18 cellular contexts compared by ENCODE assay signal in genomic region chr17:68094481-68095078, GRCh38. TPM values are rescaled to one million over a fixed set of nuclear protein-coding genes. Genes with fewer than 3 reads are reported as not detected.
DNase-seq lines count a peak whose midpoint lies in the region; ATAC-seq and TF ChIP-seq lines count a peak whose summit lies in the region.
"Had no signal": no experiment of that assay in that cellular context is flagged by ENCODE, and none has a peak within 500 bp of the region (broad histone marks: within the 10 kb centered on the region; RNA-seq: fewer than 3 reads in every experiment).

No MANE protein-coding gene starts in this region.

- no peak for TF ChIP-seq CTCF in right atrium auricular region (IDR thresholded peaks at IDR 0.05)
- TF ChIP-seq CTCF in OCI-LY7 (conservative IDR thresholded peaks at IDR 0.05; ENCODE audit: low read length): no peak
- TF ChIP-seq CTCF in brain microvascular endothelial cell (IDR thresholded peaks at IDR 0.05; ENCODE audit: low read depth, low read length, missing control alignments): no peak

- no peaks in the 10 kb centered on the region for H3K27me3 ChIP-seq in right atrium auricular region
- peaks cover 0 to 4% (median 0%) of the 10 kb centered on the region in 3 experiments for H3K27me3 ChIP-seq in neuronal stem cell (ENCODE audit: control insufficient read depth in 3 of 3, insufficient read depth in 3 of 3, low read depth in 1 of 3, low read length in 3 of 3)
- no peaks in the 10 kb centered on the region for H3K27me3 ChIP-seq in brain microvascular endothelial cell (replicated peaks)
- H3K27me3 ChIP-seq: BE2C had no signal

- H3K4me3 ChIP-seq in right atrium auricular region (no peak overlapping the region), OCI-LY7 (ENCODE audit: low read depth, low read length, poor library complexity, severe bottlenecking) (no peak overlapping the region), neuronal stem cell (ENCODE audit: low read length in 2 of 2) (no peak overlapping the region), brain microvascular endothelial cell (ENCODE audit: low read depth, low read length) (no peak overlapping the region)
- H3K4me3 ChIP-seq: GM23338 had no signal

- intact Hi-C loops in Right ventricle myocardium inferior (cut with DNase I) (no loop called here), OCI-LY7 (cut with micrococcal nuclease; ENCODE audit: unreplicated experiment) (no loop called here)

- no peak overlapping the region for H3K23ac ChIP-seq in neuronal stem cell (ENCODE audit: low read depth, low read length, poor library complexity)

- no peak overlapping the region for H2AK5ac ChIP-seq in neuronal stem cell (ENCODE audit: low read depth, low read length)

- no peaks in the 10 kb centered on the region for H4K20me1 ChIP-seq in OCI-LY7 (ENCODE audit: insufficient read depth, low read length)

- POLR2A ChIA-PET in OCI-LY7 (lab: Charles Lee): no interaction called here

- ATAC-seq in Right ventricle myocardium inferior: no peak
- ATAC-seq: GM23338, HCT116 had no signal

- H3K4me2 ChIP-seq in OCI-LY7 (ENCODE audit: low read length) (no peak overlapping the region), neuronal stem cell (ENCODE audit: insufficient read depth, low read length, poor library complexity, severe bottlenecking) (no peak overlapping the region)
- H3K4me2 ChIP-seq: GM23338 had no signal

- H3K14ac ChIP-seq in neuronal stem cell (ENCODE audit: low read length): peak overlapping the region; percentile 38

- H3K79me2 ChIP-seq in OCI-LY7 (ENCODE audit: insufficient read depth, low read depth, low read length): no peaks in the 10 kb centered on the region

- H3K79me1 ChIP-seq in neuronal stem cell (ENCODE audit: low read depth, low read length): no peaks in the 10 kb centered on the region

- no peak overlapping the region for H3K9ac ChIP-seq in neuronal stem cell (ENCODE audit: low read depth, low read length, poor library complexity)

- H3K4me1 ChIP-seq in right atrium auricular region (no peaks in the 10 kb centered on the region), OCI-LY7 (ENCODE audit: insufficient read depth, low read length, poor library complexity, severe bottlenecking) (peaks cover 7% of the 10 kb centered on the region), neuronal stem cell (ENCODE audit: control insufficient read depth in 2 of 2, insufficient read depth in 1 of 2, low read depth in 1 of 2, low read length in 2 of 2) (no peaks in the 10 kb centered on the region)
- H3K4me1 ChIP-seq: BE2C, Caco-2 had no signal

- H3K18ac ChIP-seq in neuronal stem cell (ENCODE audit: low read length): no peak overlapping the region

- H3K27ac ChIP-seq in right atrium auricular region (no peak overlapping the region), OCI-LY7 (ENCODE audit: low read depth, low read length, poor library complexity, severe bottlenecking) (no peak overlapping the region), neuronal stem cell (replicated peaks; ENCODE audit: low read length) (no peak overlapping the region), brain microvascular endothelial cell (no peak overlapping the region)
- H3K27ac ChIP-seq: HL-60 had no signal

- H2AFZ ChIP-seq in OCI-LY7 (ENCODE audit: low read length) (peak overlapping the region; percentile 25), neuronal stem cell (ENCODE audit: low read length) (no peak overlapping the region)
- H2AFZ ChIP-seq: GM23338 had no signal

- H4K8ac ChIP-seq in neuronal stem cell (ENCODE audit: low read depth, low read length): no peak overlapping the region

- DNase-seq in right atrium auricular region (ENCODE audit: low spot score) (peak; percentile 38), Right ventricle myocardium inferior (ENCODE audit: missing footprints) (no peak), OCI-LY7 (ENCODE audit: low spot score) (no peak), neuronal stem cell (ENCODE audit: low spot score) (no peak), GOT3 (lab: John Stamatoyannopoulos, UW) (no peak), brain microvascular endothelial cell (no peak)
- DNase-seq: ACHN; BE2C; C1 segment of cervical spinal cord; Caco-2; CD4-positive, alpha-beta T cell; GDM1; H7; HFFc6; IMR-90 had no signal

- no peak overlapping the region for H2BK120ac ChIP-seq in neuronal stem cell (ENCODE audit: low read depth, low read length)

- no peak overlapping the region for H2BK12ac ChIP-seq in neuronal stem cell (ENCODE audit: low read length)

- CTCF ChIA-PET in OCI-LY7 (lab: Charles Lee; ENCODE audit: unreplicated experiment): no interaction called here

- BruUV-seq in OCI-LY7 (replicated peaks; lab: Mats Ljungman, UMichigan): no TSS peak

- H2BK15ac ChIP-seq in neuronal stem cell (ENCODE audit: low read length): no peak overlapping the region

- H3K9me3 ChIP-seq in right atrium auricular region (no peaks in the 10 kb centered on the region), OCI-LY7 (ENCODE audit: low read length) (no peaks in the 10 kb centered on the region), neuronal stem cell (replicated peaks in 1 of 2; ENCODE audit: control insufficient read depth in 2 of 2, insufficient read depth in 1 of 2, low read depth in 1 of 2, low read length in 2 of 2) (no peaks in the 10 kb centered on the region)
- H3K9me3 ChIP-seq: BE2C, Caco-2 had no signal

- H3K36me3 ChIP-seq in right atrium auricular region: no peaks in the 10 kb centered on the region
- H3K36me3 ChIP-seq in OCI-LY7 (ENCODE audit: insufficient read depth, low read length): no peaks in the 10 kb centered on the region
- H3K36me3 ChIP-seq in neuronal stem cell (replicated peaks in 1 of 2; ENCODE audit: control insufficient read depth in 2 of 2, insufficient read depth in 2 of 2, low read length in 2 of 2): no peaks in the 10 kb centered on the region
- H3K36me3 ChIP-seq in brain microvascular endothelial cell (replicated peaks): no peaks in the 10 kb centered on the region
- H3K36me3 ChIP-seq: BE2C had no signal

- in situ Hi-C loops in brain microvascular endothelial cell (cut with HindIII; ENCODE audit: low pct_ligation_motif_present, low sequenced_read_pairs): no loop called here

- no peak overlapping the region for H2BK5ac ChIP-seq in neuronal stem cell (ENCODE audit: low read length)

- no peaks in the 10 kb centered on the region for H3K9me2 ChIP-seq in OCI-LY7 (ENCODE audit: insufficient read depth, low read length)

- no peak overlapping the region for H3K4ac ChIP-seq in neuronal stem cell (ENCODE audit: low read length)

- no CpG with 5 or more reads among the region's 11 CpGs for WGBS in neuronal stem cell (ENCODE audit: extremely low coverage in 2 of 2, insufficient read length in 2 of 2, insufficient replicate concordance in 1 of 2), 2 donors

- no peak overlapping the region for H4K91ac ChIP-seq in neuronal stem cell (ENCODE audit: low read depth, low read length, poor library complexity)

RNA-seq across cellular contexts. Expression of gene KPNA2, which starts 59.0 kb away (rescaled TPM):
- total RNA-seq in right atrium auricular region (10 to 100 TPM; 17.9 to 19.2 TPM), Right ventricle myocardium inferior (20.8 TPM), OCI-LY7 (2022) (394 and 416 TPM in 2 replicates)
- total RNA-seq in OCI-LY7 (2014; rRNA removed; shearing (Covaris generic)): 253 and 397 TPM in 2 replicates
- 370 TPM for polyA plus RNA-seq in neuronal stem cell (2013, experiment 1 of 2)
- 366 TPM for polyA plus RNA-seq in neuronal stem cell (2013, experiment 2 of 2)

Comparison
In these comparisons a context has a peak if more than half of its experiments do, and no peak if none do; other contexts are left out.
1. RNA of gene KPNA2, which starts 59.0 kb away (total RNA-seq): 253 to 416 TPM in OCI-LY7; 20.8 TPM in Right ventricle myocardium inferior (single experiment) and 17.9 to 19.2 TPM in right atrium auricular region; every median in the first group is over 10 times any median in the second.